9 cellular contexts compared by ENCODE assay signal in genomic region chr1:39105061-39105840, GRCh38.
DNase-seq lines count a peak whose midpoint lies in the region; ATAC-seq and TF ChIP-seq lines count a peak whose summit lies in the region.
"Had no signal": no experiment of that assay in that cellular context is flagged by ENCODE, and none has a peak within 500 bp of the region (broad histone marks: within the 10 kb centered on the region; RNA-seq: fewer than 3 reads in every experiment).

No MANE protein-coding gene starts in this region.

- H3K36me3 Mint-ChIP-seq in H9 (ENCODE audit: insufficient read depth in 1 of 3, low read depth in 3 of 3), result no peaks in the 10 kb centered on the region
- H3K36me3 Mint-ChIP-seq: activated naive CD4-positive, alpha-beta T cell treated with anti-CD3 and anti-CD28 coated beads, Interleukin-2, amount 50 U/mL, for 24 hours had no signal

- H3K56ac ChIP-seq in H9 (ENCODE audit: insufficient read length, low read depth, low read length), result no peak overlapping the region

- peak; percentile 48 for TF ChIP-seq POLR2A in erythroblast (IDR thresholded peaks at IDR 0.05; ENCODE audit: low read length)

- no peaks in the 10 kb centered on the region for H3K27me3 Mint-ChIP-seq in H9 (ENCODE audit: low read depth)
- peaks cover 8% of the 10 kb centered on the region for H3K27me3 Mint-ChIP-seq in stimulated activated naive CD8-positive, alpha-beta T cell treated with anti-CD3 and anti-CD28 coated beads, Interleukin-15, amount 100 ng/mL, for 72 hours
- H3K27me3 Mint-ChIP-seq: activated naive CD4-positive, alpha-beta T cell treated with anti-CD3 and anti-CD28 coated beads, Interleukin-2, amount 50 U/mL, for 24 hours had no signal

- no peak overlapping the region for H4K8ac ChIP-seq in H9 (replicated peaks; ENCODE audit: insufficient read length, low read depth, low read length)

- no peak overlapping the region for H2BK12ac ChIP-seq in H9 (ENCODE audit: insufficient read length, low read depth, low read length)

- H3K4me3 Mint-ChIP-seq in H9, result peak overlapping the region; percentile 69 to 77
- peak overlapping the region in 1 of 2 donors; percentile 96 for H3K4me3 Mint-ChIP-seq in stimulated activated naive CD8-positive, alpha-beta T cell treated with anti-CD3 and anti-CD28 coated beads, Interleukin-15, amount 100 ng/mL, for 72 hours

- H4K5ac ChIP-seq in H9 (ENCODE audit: insufficient read length, low read depth, low read length), result no peak overlapping the region

- H2BK20ac ChIP-seq in H9 (ENCODE audit: low read depth, low read length, poor library complexity, severe bottlenecking), result no peak overlapping the region

- H3K4ac ChIP-seq in H9 (ENCODE audit: low read depth, low read length), result no peak overlapping the region; the same call in 1 of the 2 replicates

- H2AK5ac ChIP-seq in H9 (ENCODE audit: insufficient read length, low read length), result no peak overlapping the region

- peaks cover 24% of the 10 kb centered on the region; the same call in 1 of the 2 replicates for H3K79me2 ChIP-seq in H9 (ENCODE audit: insufficient read depth, low read length)

- H3K36me3 ChIP-seq in mucosa of rectum (ENCODE audit: control insufficient read depth in 2 of 2, insufficient read depth in 2 of 2, low read length in 2 of 2), result no peaks in the 10 kb centered on the region

- no CpG with 5 or more reads among the region's 116 CpGs for WGBS in H9 (ENCODE audit: extremely low coverage, insufficient read length, low lambda C conversion rate)

- H3K27ac ChIP-seq in H9 (ENCODE audit: insufficient read length, low read depth, low read length) (no peak overlapping the region), mucosa of rectum (ENCODE audit: low read depth in 2 of 2, low read length in 2 of 2) (peak overlapping the region; percentile 91 to 92)

- peak overlapping the region; percentile 95 for H3K9ac ChIP-seq in H9 (ENCODE audit: extremely low read depth, insufficient read length, low read length)
- H3K9ac ChIP-seq in mucosa of rectum (ENCODE audit: low read depth in 1 of 2, low read length in 2 of 2), result peak overlapping the region; percentile 83 to 90

- no peaks in the 10 kb centered on the region for H3K79me1 ChIP-seq in H9 (ENCODE audit: insufficient read depth, low read depth, low read length, poor library complexity, severe bottlenecking)

- H3K27ac Mint-ChIP-seq in H9, result no peak overlapping the region
- H3K27ac Mint-ChIP-seq in stimulated activated naive CD8-positive, alpha-beta T cell treated with anti-CD3 and anti-CD28 coated beads, Interleukin-15, amount 100 ng/mL, for 72 hours, result no peak overlapping the region

- no peaks in the 10 kb centered on the region for H3K9me3 ChIP-seq in H9 (ENCODE audit: control insufficient read depth, low read depth, low read length)
- H3K9me3 ChIP-seq in mucosa of rectum (ENCODE audit: control insufficient read depth in 2 of 2, low read length in 2 of 2), result no peaks in the 10 kb centered on the region

- H2BK5ac ChIP-seq in H9 (ENCODE audit: insufficient read length, low read length), result no peak overlapping the region

- peak overlapping the region; percentile 93 for H4K91ac ChIP-seq in H9 (ENCODE audit: insufficient read length, low read depth, low read length)

- DNase-seq in DMS153 treated with DMSO at 0.1 percent for 48 hours (lab: John Stamatoyannopoulos, UW; ENCODE audit: unreplicated experiment) (peak; percentile 77), H9 (peak; percentile 46), NCI-H345 treated with DMSO at 0.1 percent for 48 hours (lab: John Stamatoyannopoulos, UW; ENCODE audit: unreplicated experiment) (peak; percentile 23), activated T-cell treated with anti-CD3 and anti-CD28 coated beads for 4 hours (peak; percentile 46), erythroblast (lab: John Stamatoyannopoulos, UW) (peak; percentile 70 to 74)
- peak; percentile 57 to 59 for DNase-seq in stimulated activated naive CD8-positive, alpha-beta T cell treated with anti-CD3 and anti-CD28 coated beads, Interleukin-15, amount 100 ng/mL, for 72 hours

- no peaks in the 10 kb centered on the region for H3K9me3 Mint-ChIP-seq in H9
- no peaks in the 10 kb centered on the region for H3K9me3 Mint-ChIP-seq in stimulated activated naive CD8-positive, alpha-beta T cell treated with anti-CD3 and anti-CD28 coated beads, Interleukin-15, amount 100 ng/mL, for 72 hours
- H3K9me3 Mint-ChIP-seq: activated naive CD4-positive, alpha-beta T cell treated with anti-CD3 and anti-CD28 coated beads, Interleukin-2, amount 50 U/mL, for 24 hours had no signal

- no peak overlapping the region for H2BK120ac ChIP-seq in H9 (ENCODE audit: low read depth, low read length, poor library complexity, severe bottlenecking)

- no peak overlapping the region for H3T11ph ChIP-seq in H9 (ENCODE audit: low read length)

- peak overlapping the region; percentile 99 for H3K14ac ChIP-seq in H9 (ENCODE audit: insufficient read depth, low read length)

- H3K4me1 Mint-ChIP-seq in H9, result peaks cover 29 to 32% of the 10 kb centered on the region in 2 experiments
- peaks cover 34% of the 10 kb centered on the region for H3K4me1 Mint-ChIP-seq in stimulated activated naive CD8-positive, alpha-beta T cell treated with anti-CD3 and anti-CD28 coated beads, Interleukin-15, amount 100 ng/mL, for 72 hours

- H3K18ac ChIP-seq in H9 (ENCODE audit: insufficient read length, low read depth, low read length), result peak overlapping the region; percentile 97

- TF ChIP-seq CTCF in H9 (conservative IDR thresholded peaks at IDR 0.05), result no peak

- no peak overlapping the region for H3K23ac ChIP-seq in H9 (ENCODE audit: insufficient read length, low read depth, low read length)

- H3K27me3 ChIP-seq in H9 (ENCODE audit: insufficient read depth, low read length) (no peaks in the 10 kb centered on the region), mucosa of rectum (ENCODE audit: control insufficient read depth in 2 of 2, insufficient read depth in 2 of 2, low read length in 2 of 2) (no peaks in the 10 kb centered on the region)

- no peaks in the 10 kb centered on the region for H4K20me1 ChIP-seq in H9 (ENCODE audit: control insufficient read depth, insufficient read depth, insufficient read length)

- H2BK15ac ChIP-seq in H9 (ENCODE audit: low read depth, low read length), result no peak overlapping the region; the same call in 1 of the 2 replicates

- peak overlapping the region; percentile 95 for H3K4me2 ChIP-seq in H9 (ENCODE audit: insufficient read depth, insufficient read length, low read length)

- peak; percentile 77 for ATAC-seq in stimulated activated naive CD8-positive, alpha-beta T cell treated with anti-CD3 and anti-CD28 coated beads, Interleukin-15, amount 100 ng/mL, for 72 hours
- no peak for ATAC-seq in HG03521 (IDR thresholded peaks at IDR 0.05; ENCODE audit: unreplicated experiment)

- peak overlapping the region; percentile 80 to 86 for H3K4me3 ChIP-seq in mucosa of rectum (ENCODE audit: low read length in 2 of 2)

- peaks cover 19% of the 10 kb centered on the region for H3K23me2 ChIP-seq in H9 (ENCODE audit: insufficient read length, low read depth, low read length, poor library complexity, severe bottlenecking)

- H2AFZ ChIP-seq in H9 (ENCODE audit: low read length), result no peak overlapping the region

- H3K4me1 ChIP-seq in H9 (ENCODE audit: insufficient read depth, low read length) (peaks cover 8% of the 10 kb centered on the region; the same call in 1 of the 2 replicates), mucosa of rectum (ENCODE audit: control insufficient read depth in 2 of 2, insufficient read depth in 2 of 2, low read length in 2 of 2) (peaks cover 15 to 23% of the 10 kb centered on the region in 2 donors)

Comparison
In these comparisons a context has a peak if more than half of its experiments do, and no peak if none do; other contexts are left out.
1. DNase-seq: peak in every context shown above with its lines; median percentile 77 in DMS153 treated with DMSO at 0.1 percent for 48 hours; 72 in erythroblast; 58 in stimulated activated naive CD8-positive, alpha-beta T cell treated with anti-CD3 and anti-CD28 coated beads, Interleukin-15, amount 100 ng/mL, for 72 hours; 46 in H9; 46 in activated T-cell treated with anti-CD3 and anti-CD28 coated beads for 4 hours; 23 in NCI-H345 treated with DMSO at 0.1 percent for 48 hours.